In genomic region chr17:1941241-1942065, GRCh38 we compare ENCODE assay signal across 21 cellular contexts.
DNase-seq lines count a peak whose midpoint lies in the region; ATAC-seq and TF ChIP-seq lines count a peak whose summit lies in the region.
"Had no signal": no experiment of that assay in that cellular context is flagged by ENCODE, and none has a peak within 500 bp of the region (broad histone marks: within the 10 kb centered on the region; RNA-seq: fewer than 3 reads in every experiment).

No MANE protein-coding gene starts in this region.

- TF ChIP-seq CTCF in HEK293 (tag by site-specific recombination; IDR thresholded peaks at IDR 0.05) (no peak), coronary artery (IDR thresholded peaks at IDR 0.05) (no peak)
- TF ChIP-seq CTCF in CD4-positive, alpha-beta T cell (IDR thresholded peaks at IDR 0.05): no peak

- no peak overlapping the region for H4K91ac ChIP-seq in neuronal stem cell (ENCODE audit: low read depth, low read length, poor library complexity)

- intact Hi-C loops in CD4-positive, alpha-beta T cell (cut with DNase I, micrococcal nuclease): no loop called here

- peak overlapping the region; percentile 57 for H2AFZ ChIP-seq in neuronal stem cell (ENCODE audit: low read length)

- ATAC-seq in CD4-positive, alpha-beta T cell (ENCODE audit: poor library complexity): no peak
- ATAC-seq in HG03139 (IDR thresholded peaks at IDR 0.05; ENCODE audit: unreplicated experiment): no peak
- ATAC-seq in GM18870 (IDR thresholded peaks at IDR 0.05; ENCODE audit: unreplicated experiment): no peak
- ATAC-seq: PC-3 had no signal

- H3K4ac ChIP-seq in neuronal stem cell (ENCODE audit: low read length): no peak overlapping the region

- H2BK15ac ChIP-seq in neuronal stem cell (ENCODE audit: low read length): peak overlapping the region; percentile 95

- no peak overlapping the region for H3K14ac ChIP-seq in neuronal stem cell (ENCODE audit: low read length)

- H3K4me1 ChIP-seq in HEK293 (ENCODE audit: control insufficient read depth, insufficient read depth, low read length) (no peaks in the 10 kb centered on the region), neuronal stem cell (ENCODE audit: control insufficient read depth in 2 of 2, insufficient read depth in 1 of 2, low read depth in 1 of 2, low read length in 2 of 2) (peaks cover 24% of the 10 kb centered on the region in 2 donors)

- H2AK5ac ChIP-seq in neuronal stem cell (ENCODE audit: low read depth, low read length): peak overlapping the region; percentile 99

- H3K27me3 ChIP-seq in neuronal stem cell (ENCODE audit: control insufficient read depth in 3 of 3, insufficient read depth in 3 of 3, low read depth in 1 of 3, low read length in 3 of 3): peaks cover 0 to 7% (median 0%) of the 10 kb centered on the region in 3 experiments
- no peaks in the 10 kb centered on the region for H3K27me3 ChIP-seq in CD4-positive, alpha-beta T cell (ENCODE audit: control insufficient read depth, insufficient read depth, low read length)

- no peaks in the 10 kb centered on the region for H3K36me3 Mint-ChIP-seq in CD4-positive, alpha-beta T cell (ENCODE audit: low read depth)

- POLR2A ChIA-PET in HEK293 (lab: Yijun Ruan, JAX): no interaction called here
- POLR2A ChIA-PET in CD4-positive, alpha-beta T cell (lab: Charles Lee): no interaction called here

- H3K18ac ChIP-seq in neuronal stem cell (ENCODE audit: low read length): peak overlapping the region; percentile 91

- H3K27ac Mint-ChIP-seq in CD4-positive, alpha-beta T cell: no peak overlapping the region
- H3K27ac Mint-ChIP-seq: IgD-negative memory B cell had no signal

- H3K27me3 Mint-ChIP-seq in CD4-positive, alpha-beta T cell: no peaks in the 10 kb centered on the region
- H3K27me3 Mint-ChIP-seq: IgD-negative memory B cell had no signal

- H2BK12ac ChIP-seq in neuronal stem cell (ENCODE audit: low read length): no peak overlapping the region

- DNase-seq in coronary artery (ENCODE audit: low spot score) (peak; percentile 63), neuronal stem cell (ENCODE audit: low spot score) (no peak), nucleus accumbens (lab: John Stamatoyannopoulos, UW) (no peak)
- DNase-seq in CD4-positive, alpha-beta T cell: no peak
- DNase-seq: ACHN, AML-193, COR-L47, GF-D8, GOT3, Karpas-422, NCI-H1417 treated with DMSO at 0.1 percent for 48 hours, NCI-H187 treated with DMSO at 0.1 percent for 48 hours, NCI-H226, PC-3, RPMI8226, SHP77 treated with DMSO at 0.1 percent for 48 hours, SK-N-SH had no signal

- H2BK5ac ChIP-seq in neuronal stem cell (ENCODE audit: low read length): peak overlapping the region; percentile 67

- no peaks in the 10 kb centered on the region for H3K9me3 Mint-ChIP-seq in CD4-positive, alpha-beta T cell
- H3K9me3 Mint-ChIP-seq: IgD-negative memory B cell had no signal

- H3K27ac ChIP-seq in HEK293 (ENCODE audit: extremely low read depth, low read depth, low read length): no peak overlapping the region
- no peak overlapping the region for H3K27ac ChIP-seq in coronary artery
- no peak overlapping the region for H3K27ac ChIP-seq in neuronal stem cell (replicated peaks; ENCODE audit: low read length)
- no peak overlapping the region for H3K27ac ChIP-seq in CD4-positive, alpha-beta T cell (ENCODE audit: low read depth, low read length)

- H3K36me3 ChIP-seq in HEK293 (ENCODE audit: control insufficient read depth in 2 of 2, insufficient read depth in 1 of 2, low read length in 2 of 2): peaks cover 0 to 4% of the 10 kb centered on the region in 2 experiments; a peak in 1 of 3 replicates
- H3K36me3 ChIP-seq in neuronal stem cell (replicated peaks in 1 of 2; ENCODE audit: control insufficient read depth in 2 of 2, insufficient read depth in 2 of 2, low read length in 2 of 2): no peaks in the 10 kb centered on the region

- CTCF ChIA-PET in HEK293 (lab: Yijun Ruan, JAX): interaction anchor here (0.6 kb wide), 2 partner anchors 83 to 114 kb away, joined by 3 to 5 read pairs; no protein-coding TSS in a partner anchor
- CTCF ChIA-PET in CD4-positive, alpha-beta T cell (lab: Charles Lee): no interaction called here

- WGBS in neuronal stem cell (ENCODE audit: extremely low coverage in 2 of 2, insufficient read length in 2 of 2, insufficient replicate concordance in 1 of 2), 2 donors: no CpG with 5 or more reads among the region's 23 CpGs

- H3K4me3 Mint-ChIP-seq in CD4-positive, alpha-beta T cell: no peak overlapping the region
- H3K4me3 Mint-ChIP-seq: IgD-negative memory B cell had no signal

- no peak overlapping the region for H3K4me2 ChIP-seq in neuronal stem cell (ENCODE audit: insufficient read depth, low read length, poor library complexity, severe bottlenecking)
- H3K4me2 ChIP-seq: SK-N-SH had no signal

- H3K4me3 ChIP-seq in HEK293 (ENCODE audit: low read depth, low read length) (no peak overlapping the region), coronary artery (no peak overlapping the region), neuronal stem cell (ENCODE audit: low read length in 2 of 2) (no peak overlapping the region)

- no peak overlapping the region for H3K23ac ChIP-seq in neuronal stem cell (ENCODE audit: low read depth, low read length, poor library complexity)

- no peak overlapping the region for H3K9ac ChIP-seq in neuronal stem cell (ENCODE audit: low read depth, low read length, poor library complexity)
- H3K9ac ChIP-seq: SK-N-SH had no signal

- no peaks in the 10 kb centered on the region for H3K9me3 ChIP-seq in HEK293 (ENCODE audit: control insufficient read depth, insufficient read depth, low read depth, low read length)
- peaks cover 0 to 2% of the 10 kb centered on the region in 2 donors for H3K9me3 ChIP-seq in neuronal stem cell (replicated peaks in 1 of 2; ENCODE audit: control insufficient read depth in 2 of 2, insufficient read depth in 1 of 2, low read depth in 1 of 2, low read length in 2 of 2)
- no peaks in the 10 kb centered on the region for H3K9me3 ChIP-seq in CD4-positive, alpha-beta T cell (ENCODE audit: control insufficient read depth, low read length)
- H3K9me3 ChIP-seq: SK-N-SH had no signal

- peak overlapping the region; percentile 56 for H4K8ac ChIP-seq in neuronal stem cell (ENCODE audit: low read depth, low read length)

- H3K79me1 ChIP-seq in neuronal stem cell (ENCODE audit: low read depth, low read length): no peaks in the 10 kb centered on the region

- no peaks in the 10 kb centered on the region for H3K4me1 Mint-ChIP-seq in CD4-positive, alpha-beta T cell (ENCODE audit: low read depth)
- H3K4me1 Mint-ChIP-seq: IgD-negative memory B cell had no signal

- peak overlapping the region; percentile 76 for H2BK120ac ChIP-seq in neuronal stem cell (ENCODE audit: low read depth, low read length)

TF ChIP-seq in HEK293, 187 proteins besides CTCF, POLR2A, EP300 and RAD21:
- TF ChIP-seq GLIS2 (tag by site-specific recombination; IDR thresholded peaks at IDR 0.05) (peak; percentile 26; the same call in 1 of the 2 replicates), ZNF223 (tag by site-specific recombination; IDR thresholded peaks at IDR 0.05) (no peak), ZNF335 (tag by site-specific recombination; conservative IDR thresholded peaks at IDR 0.05) (0 out of 2 replicates have a peak, but pooled peaks have one; percentile 21), ZSCAN18 (tag by site-specific recombination; IDR thresholded peaks at IDR 0.05) (no peak), ZIC2 (tag by site-specific recombination; IDR thresholded peaks at IDR 0.05) (peak; percentile 83), ZNF324 (tag by site-specific recombination; IDR thresholded peaks at IDR 0.05) (no peak), ZBTB20 (tag by site-specific recombination; IDR thresholded peaks at IDR 0.05) (0 out of 2 replicates have a peak, but pooled peaks have one; percentile 35), ZFHX2 (tag by site-specific recombination; conservative IDR thresholded peaks at IDR 0.05) (peak; percentile 18; the same call in 1 of the 2 replicates), SETDB1 (IDR thresholded peaks at IDR 0.05; ENCODE audit: insufficient read length, low read length) (no peak), ZNF248 (tag by site-specific recombination; IDR thresholded peaks at IDR 0.05) (no peak), ZNF488 (tag by site-specific recombination; IDR thresholded peaks at IDR 0.05) (no peak)
